In the genomic region with DNA sequence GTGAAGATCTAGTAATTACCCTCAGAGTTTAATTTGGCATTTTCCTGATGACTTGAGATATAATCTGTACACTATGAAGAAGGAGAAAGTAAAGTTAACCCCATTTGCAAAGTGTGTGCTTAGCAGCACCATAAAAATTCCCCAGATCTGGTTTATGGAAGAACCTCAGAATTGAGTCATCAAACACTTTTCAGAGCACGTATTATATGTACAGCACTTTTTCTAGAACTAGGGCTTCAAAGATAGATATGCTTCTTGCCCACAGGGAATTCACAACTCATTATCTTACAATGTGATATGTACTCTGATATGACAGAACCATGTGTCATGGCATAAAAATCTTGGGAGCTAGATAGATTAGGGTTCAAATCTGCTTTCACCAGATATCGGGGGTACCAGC, we compare ENCODE assay signal across 28 cellular contexts.
DNase-seq lines count a peak whose midpoint lies in the region; ATAC-seq, FAIRE-seq and TF ChIP-seq lines count a peak whose summit lies in the region.
"Had no signal": no experiment of that assay in that cellular context is flagged by ENCODE, and none has a peak within 500 bp of the region (broad histone marks: within the 10 kb centered on the region; RNA-seq: fewer than 3 reads in every experiment).

No MANE protein-coding gene starts in this region.

- no peak overlapping the region for H3K9ac ChIP-seq in endothelial cell of umbilical vein (replicated peaks; ENCODE audit: extremely low read depth, insufficient read depth, low read length)

- H3K4me3 ChIP-seq in endothelial cell of umbilical vein (replicated peaks in 1 of 3; ENCODE audit: insufficient read depth in 1 of 3, low read depth in 1 of 3, low read length in 3 of 3) = no peak overlapping the region
- no peak overlapping the region for H3K4me3 ChIP-seq in kidney epithelial cell (ENCODE audit: low read depth, low read length)
- H3K4me3 ChIP-seq: adrenal gland, left ventricle myocardium inferior had no signal

- ATAC-seq in left ventricle myocardium superior = no peak
- ATAC-seq: activated CD8-positive, alpha-beta memory T cell treated with anti-CD3 and anti-CD28 coated beads, Interleukin-2, amount 10 ng/mL, durations not matched to agents 7 days and 5 days; activated T-cell treated with anti-CD3 and anti-CD28 coated beads, Interleukin-2, amount 50 U/mL, for 72 hours; natural killer cell treated with Interleukin-12 subunit alpha and Interleukin-12 subunit beta and Interleukin-15 and Interleukin-18, amount 100 ng/mL, for 72 hours; stimulated activated effector memory CD8-positive, alpha-beta T cell treated with anti-CD3 and anti-CD28 coated beads, Interleukin-12 subunit alpha, Interleukin-12 subunit beta, amount 100 ng/mL, for 72 hours had no signal

- no TSS peak for BruUV-seq in endothelial cell of umbilical vein (replicated peaks; lab: Mats Ljungman, UMichigan)

- no peaks in the 10 kb centered on the region for H3K79me2 ChIP-seq in endothelial cell of umbilical vein (ENCODE audit: control insufficient read depth, insufficient read depth, low read length)

- no peak for TF ChIP-seq POLR2A in endothelial cell of umbilical vein (IDR thresholded peaks at IDR 0.05; ENCODE audit: low read depth, low read length)

- H3K9me3 ChIP-seq in endothelial cell of umbilical vein (replicated peaks; ENCODE audit: control insufficient read depth, insufficient read depth, low read length) = no peaks in the 10 kb centered on the region
- H3K9me3 ChIP-seq: adrenal gland, left ventricle myocardium inferior had no signal

- peaks cover 47% of the 10 kb centered on the region for H3K4me1 ChIP-seq in endothelial cell of umbilical vein (ENCODE audit: control insufficient read depth, extremely low read depth, insufficient read depth, low read length)

- no peak for TF ChIP-seq CTCF in endothelial cell of umbilical vein (IDR thresholded peaks at IDR 0.05; ENCODE audit: extremely low read depth in 1 of 2, insufficient read depth in 1 of 2, low read depth in 1 of 2, low read length in 2 of 2)
- no peak for TF ChIP-seq CTCF in kidney epithelial cell (IDR thresholded peaks at IDR 0.05; ENCODE audit: insufficient read depth, low read length, poor library complexity, severe bottlenecking)

- CTCF ChIA-PET in endothelial cell of umbilical vein (lab: Charles Lee) = no interaction called here

- no peaks in the 10 kb centered on the region for H3K9me1 ChIP-seq in endothelial cell of umbilical vein (replicated peaks; ENCODE audit: control insufficient read depth, extremely low read depth, insufficient read depth, low read length)

- H3K36me3 ChIP-seq in endothelial cell of umbilical vein (ENCODE audit: control insufficient read depth in 2 of 2, extremely low read depth in 1 of 2, insufficient read depth in 2 of 2, low read length in 2 of 2) (no peaks in the 10 kb centered on the region), kidney epithelial cell (ENCODE audit: control insufficient read depth, insufficient read depth, low read length) (no peaks in the 10 kb centered on the region)
- H3K36me3 ChIP-seq: adrenal gland, left ventricle myocardium inferior, WERI-Rb-1 had no signal

- intact Hi-C loops in endothelial cell of umbilical vein (cut with micrococcal nuclease) = no loop called here
- intact Hi-C loops in left ventricle myocardium superior (cut with micrococcal nuclease) = no loop called here

- no peaks in the 10 kb centered on the region for H4K20me1 ChIP-seq in endothelial cell of umbilical vein (replicated peaks; ENCODE audit: control insufficient read depth, extremely low read depth, insufficient read depth, low read length)

- POLR2A ChIA-PET in endothelial cell of umbilical vein (lab: Charles Lee) = no interaction called here

- H3K27me3 ChIP-seq in endothelial cell of umbilical vein (ENCODE audit: control insufficient read depth in 2 of 2, insufficient read depth in 2 of 2, low read length in 2 of 2) (no peaks in the 10 kb centered on the region), kidney epithelial cell (ENCODE audit: control insufficient read depth, insufficient read depth, low read length) (no peaks in the 10 kb centered on the region)
- H3K27me3 ChIP-seq: adrenal gland had no signal

- no peak for FAIRE-seq in endothelial cell of umbilical vein (lab: Jason Lieb, UNC)
- FAIRE-seq: GM12892 had no signal

- H2AFZ ChIP-seq in endothelial cell of umbilical vein (ENCODE audit: low read depth, low read length) = no peak overlapping the region

- H3K27ac ChIP-seq in endothelial cell of umbilical vein (ENCODE audit: insufficient read depth, low read depth, low read length) = peak overlapping the region; percentile 30
- H3K27ac ChIP-seq: adrenal gland, left ventricle myocardium inferior, WERI-Rb-1 had no signal

- H3K4me2 ChIP-seq in endothelial cell of umbilical vein (ENCODE audit: insufficient read depth, low read length) = no peak overlapping the region

- dilution Hi-C loops in endothelial cell of umbilical vein (cut with MboI; ENCODE audit: extremely low pct_ligation_motif_present, low sequenced_read_pairs) = no loop called here

- peak; percentile 72 for DNase-seq in EL
- DNase-seq in RPMI7951 (ENCODE audit: low read depth) = peak; percentile 32
- DNase-seq in endothelial cell of umbilical vein (ENCODE audit: low read depth, low spot score) = peak; percentile 20
- peak; percentile 14 for DNase-seq in kidney epithelial cell (ENCODE audit: low read depth)
- no peak for DNase-seq in middle frontal gyrus (ENCODE audit: extremely low spot score, low spot score)
- no peak for DNase-seq in NOMO-1 treated with DMSO at 0.1 percent for 48 hours (lab: John Stamatoyannopoulos, UW; ENCODE audit: unreplicated experiment)
- DNase-seq in left ventricle myocardium superior = no peak
- DNase-seq in NCI-H1436 treated with DMSO at 0.1 percent for 48 hours (lab: John Stamatoyannopoulos, UW) = no peak
- DNase-seq: activated CD4-positive, alpha-beta T cell treated with anti-CD3 and anti-CD28 coated beads, Interleukin-2, amount 10 ng/mL, durations not matched to agents 24 days and 14 days; activated CD8-positive, alpha-beta memory T cell treated with anti-CD3 and anti-CD28 coated beads, Interleukin-2, amount 10 ng/mL, durations not matched to agents 7 days and 5 days; activated naive CD4-positive, alpha-beta T cell treated with Interleukin-2 at 50 U/mL for 16 hours; activated T-cell treated with anti-CD3 and anti-CD28 coated beads, Interleukin-2, amount 50 U/mL, for 72 hours; adrenal gland; C1 segment of cervical spinal cord; Calu3; endodermal cell; H7; head of caudate nucleus; left ventricle myocardium inferior; NCI-H187; OCI-M1; retina; SIG-M5; substantia nigra; WERI-Rb-1 had no signal

TF ChIP-seq in endothelial cell of umbilical vein, 7 proteins besides CTCF, POLR2A, EP300 and RAD21:
- TF ChIP-seq POLR2AphosphoS5 (IDR thresholded peaks at IDR 0.05; ENCODE audit: insufficient read depth, low read depth, low read length) = no peak
- no peak for TF ChIP-seq FOS (IDR thresholded peaks at IDR 0.05; ENCODE audit: borderline replicate concordance, insufficient read depth, low read length)
- TF ChIP-seq, protein P1, sequence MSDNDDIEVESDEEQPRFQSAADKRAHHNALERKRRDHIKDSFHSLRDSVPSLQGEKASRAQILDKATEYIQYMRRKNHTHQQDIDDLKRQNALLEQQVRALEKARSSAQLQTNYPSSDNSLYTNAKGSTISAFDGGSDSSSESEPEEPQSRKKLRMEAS (IDR thresholded peaks at IDR 0.05; ENCODE audit: insufficient read depth, insufficient read length) = no peak
- TF ChIP-seq MYC (IDR thresholded peaks at IDR 0.05; ENCODE audit: low read depth, low read length) = no peak
- no peak for TF ChIP-seq EZH2 (IDR thresholded peaks at IDR 0.05; ENCODE audit: borderline replicate concordance, low read depth, low read length, severe bottlenecking)
- peak; percentile 8 for TF ChIP-seq GATA2 (IDR thresholded peaks at IDR 0.05; ENCODE audit: insufficient read depth, insufficient read length, low read depth, low read length)

Comparison
In these comparisons a context has a peak if more than half of its experiments do, and no peak if none do; other contexts are left out.
1. DNase-seq: peak in EL (single experiment), RPMI7951 (single experiment), endothelial cell of umbilical vein (single experiment) and kidney epithelial cell (single experiment); none in middle frontal gyrus (single experiment), NOMO-1 treated with DMSO at 0.1 percent for 48 hours (single experiment), left ventricle myocardium superior (single experiment) and NCI-H1436 treated with DMSO at 0.1 percent for 48 hours (single experiment).